ENCODE assay signal across 8 cellular contexts in genomic region chr19:10936661-10937084, GRCh38. TPM values are rescaled to one million over a fixed set of nuclear protein-coding genes. Genes with fewer than 3 reads are reported as not detected.
A peak's percentile ranks its signal among the peaks of the same experiment; 100 is the strongest.
DNase-seq lines count a peak whose midpoint lies in the region; ATAC-seq and TF ChIP-seq lines count a peak whose summit lies in the region.

No MANE protein-coding gene starts in this region.

- peak; percentile 82 for TF ChIP-seq RAD21 in SK-N-SH (IDR thresholded peaks at IDR 0.05; ENCODE audit: low read length)

- H3K27ac ChIP-seq in SK-N-SH (ENCODE audit: low read depth in 2 of 2, low read length in 1 of 2) (peak overlapping the region in 1 of 2 experiments; percentile 51; a peak in 1 of 4 replicates), coronary artery (no peak overlapping the region), suprapubic skin (no peak overlapping the region)

- peak overlapping the region; percentile 27; the same call in 1 of the 2 replicates for H3K9ac ChIP-seq in SK-N-SH

- H3F3A ChIP-seq in SK-N-SH (replicated peaks; ENCODE audit: insufficient read depth), result peaks cover 18% of the 10 kb centered on the region

- no peaks in the 10 kb centered on the region for H3K27me3 ChIP-seq in SK-N-SH (ENCODE audit: insufficient read depth)
- no peaks in the 10 kb centered on the region for H3K27me3 ChIP-seq in suprapubic skin

- no peaks in the 10 kb centered on the region for H3K9me3 ChIP-seq in SK-N-SH
- H3K9me3 ChIP-seq in suprapubic skin, result no peaks in the 10 kb centered on the region

- peaks cover 0 to 8% of the 10 kb centered on the region in 2 experiments; a peak in 2 of 4 replicates for H3K4me1 ChIP-seq in SK-N-SH (ENCODE audit: control insufficient read depth in 1 of 2, insufficient read depth in 2 of 2, low read depth in 1 of 2, low read length in 1 of 2)
- peaks cover 13% of the 10 kb centered on the region for H3K4me1 ChIP-seq in suprapubic skin

- TF ChIP-seq CTCF in SK-N-SH (IDR thresholded peaks at IDR 0.05) (peak; percentile 75), coronary artery (IDR thresholded peaks at IDR 0.05) (no peak), suprapubic skin (IDR thresholded peaks at IDR 0.05) (peak; percentile 50 to 55)

- H3K4me3 ChIP-seq in SK-N-SH (ENCODE audit: low read depth in 2 of 2, low read length in 1 of 2), result peak overlapping the region in 1 of 2 experiments; percentile 40; a peak in 1 of 4 replicates
- H3K4me3 ChIP-seq in coronary artery, result peak overlapping the region; percentile 40
- H3K4me3 ChIP-seq in suprapubic skin, result no peak overlapping the region

- TF ChIP-seq POLR2A in suprapubic skin (IDR thresholded peaks at IDR 0.05), result no peak

- peaks cover 16% of the 10 kb centered on the region for H3K79me2 ChIP-seq in SK-N-SH (ENCODE audit: insufficient read depth)

- H3K9me2 ChIP-seq in SK-N-SH, result no peaks in the 10 kb centered on the region

- H3K36me3 ChIP-seq in SK-N-SH (replicated peaks in 1 of 2; ENCODE audit: control insufficient read depth in 1 of 2, insufficient read depth in 2 of 2, low read length in 1 of 2) (peaks cover 0 to 8% of the 10 kb centered on the region in 2 experiments), suprapubic skin (peaks cover 10% of the 10 kb centered on the region)

- H4K20me1 ChIP-seq in SK-N-SH (ENCODE audit: insufficient read depth), result no peaks in the 10 kb centered on the region

- peak; percentile 18 to 39 for DNase-seq in stimulated activated CD4-positive, alpha-beta T cell treated with anti-CD3 and anti-CD28 coated beads, Interleukin-2, amount 100 ng/mL, for 24 hours
- DNase-seq in stimulated activated CD4-positive, alpha-beta T cell treated with anti-CD3 and anti-CD28 coated beads, Interleukin-4, amount 100 ng/mL, for 1 hour, result no peak
- DNase-seq in NCI-H1436 treated with DMSO at 0.1 percent for 48 hours (lab: John Stamatoyannopoulos, UW) (peak; percentile 26), SK-N-SH (peak; percentile 83), coronary artery (ENCODE audit: low spot score) (no peak), left kidney (ENCODE audit: low read depth, low spot score) (peak; percentile 95), suprapubic skin (ENCODE audit: low spot score in 2 of 2) (no peak)

- CTCF ChIA-PET in SK-N-SH (lab: Yijun Ruan, JAX), result interaction anchor here (0.6 to 3.1 kb wide), 52 partner anchors 8 to 278 kb away, joined by 3 to 20 read pairs (median 4); partner anchors contain the start of gene SMARCA4

- no peak for ATAC-seq in GM19351 (IDR thresholded peaks at IDR 0.05; ENCODE audit: unreplicated experiment)

- H3K4me2 ChIP-seq in SK-N-SH, result peak overlapping the region; percentile 66

- peak overlapping the region; percentile 82 for H2AFZ ChIP-seq in SK-N-SH (ENCODE audit: low read depth)

- no peak for TF ChIP-seq EP300 in SK-N-SH (IDR thresholded peaks at IDR 0.05; ENCODE audit: borderline replicate concordance in 1 of 2, low read depth in 1 of 2, low read length in 1 of 2)
- TF ChIP-seq EP300 in suprapubic skin (IDR thresholded peaks at IDR 0.05), result no peak

- POLR2A ChIA-PET in SK-N-SH (lab: Yijun Ruan, JAX), result no interaction called here

- WGBS in SK-N-SH (ENCODE audit: low lambda C conversion rate), result 5% methylated on average over 11 of the region's 11 CpGs
- WGBS in suprapubic skin, result 4% methylated on average over 11 of the region's 11 CpGs

TF ChIP-seq in SK-N-SH, 30 proteins besides CTCF, POLR2A, EP300 and RAD21 (continues in another document):
- TF ChIP-seq MXI1 (IDR thresholded peaks at IDR 0.05; ENCODE audit: low read depth, low read length) (peak; percentile 20; the same call in 1 of the 2 replicates), ZBTB33 (IDR thresholded peaks at IDR 0.05; ENCODE audit: borderline replicate concordance, low read depth) (no peak), EZH2phosphoT487 (IDR thresholded peaks at IDR 0.05; ENCODE audit: borderline replicate concordance, low read depth) (no peak), USF2 (IDR thresholded peaks at IDR 0.05; ENCODE audit: borderline replicate concordance, low read depth, low read length) (no peak), MEF2A (IDR thresholded peaks at IDR 0.05; ENCODE audit: borderline replicate concordance, low read depth) (no peak), JUND (IDR thresholded peaks at IDR 0.05) (no peak), REST (IDR thresholded peaks at IDR 0.05; ENCODE audit: low read depth, low read length) (0 out of 2 replicates have a peak, but pooled peaks have one; percentile 19), FOXM1 (IDR thresholded peaks at IDR 0.05; ENCODE audit: low read depth) (no peak), RCOR1 (IDR thresholded peaks at IDR 0.05; ENCODE audit: low read length) (no peak), SMC3 (IDR thresholded peaks at IDR 0.05; ENCODE audit: low read depth, low read length) (peak; percentile 54), TEAD4 (IDR thresholded peaks at IDR 0.05; ENCODE audit: borderline replicate concordance, insufficient read depth) (no peak), TCF12 (IDR thresholded peaks at IDR 0.05) (no peak), FOXJ3 (CRISPR knock-in tag; IDR thresholded peaks at IDR 0.05) (no peak), PBX3 (IDR thresholded peaks at IDR 0.05) (no peak), NRF1 (IDR thresholded peaks at IDR 0.05; ENCODE audit: low read depth, low read length) (no peak), SIN3A (IDR thresholded peaks at IDR 0.05; ENCODE audit: borderline replicate concordance, low read depth, low read length) (no peak), RFX5 (IDR thresholded peaks at IDR 0.05; ENCODE audit: low read length) (no peak)

RNA-seq across cellular contexts. Expression of gene TIMM29, which starts 8.1 kb away (rescaled TPM):
- polyA plus RNA-seq in SK-N-SH (2012; rRNA removed), result 11.7 and 12.5 TPM in 2 replicates
- polyA plus RNA-seq in SK-N-SH (2012; cell fraction: cytosol; rRNA removed), result 9.1 and 12.9 TPM in 2 replicates
- 10.5 and 11.2 TPM in 2 replicates for polyA plus RNA-seq in SK-N-SH (2012; cell fraction: nucleus; rRNA removed)
- total RNA-seq in suprapubic skin, result 10 to 100 TPM; 25.7 to 36.3 (median 33.0) TPM

RNA-seq across cellular contexts. Expression of gene YIPF2, which starts 8.2 kb away (rescaled TPM):
- polyA plus RNA-seq in SK-N-SH (2012; rRNA removed), result 61.3 and 62.5 TPM in 2 replicates
- 22.3 and 40.1 TPM in 2 replicates for polyA plus RNA-seq in SK-N-SH (2012; cell fraction: cytosol; rRNA removed)
- polyA plus RNA-seq in SK-N-SH (2012; cell fraction: nucleus; rRNA removed), result 84.7 and 85.3 TPM in 2 replicates
- 10 to 100 TPM; 32.4 to 68.0 (median 50.2) TPM for total RNA-seq in suprapubic skin

RNA-seq across cellular contexts. Expression of gene SMARCA4, which starts 24.2 kb away (rescaled TPM):
- 48.3 and 90.7 TPM in 2 replicates for polyA plus RNA-seq in SK-N-SH (2012; rRNA removed)
- polyA plus RNA-seq in SK-N-SH (2012; cell fraction: cytosol; rRNA removed), result 58.0 and 70.3 TPM in 2 replicates
- polyA plus RNA-seq in SK-N-SH (2012; cell fraction: nucleus; rRNA removed), result 142 and 154 TPM in 2 replicates
- 100 to 1,000 TPM in 2 of 4 donors, 10 to 100 TPM in 2; 85.2 to 142 (median 101) TPM for total RNA-seq in suprapubic skin

Comparison
In these comparisons a context has a peak if more than half of its experiments do, and no peak if none do; other contexts are left out.
1. DNase-seq: peak in stimulated activated CD4-positive, alpha-beta T cell treated with anti-CD3 and anti-CD28 coated beads, Interleukin-2, amount 100 ng/mL, for 24 hours (2 of 2), NCI-H1436 treated with DMSO at 0.1 percent for 48 hours (single experiment), SK-N-SH (single experiment) and left kidney (single experiment); none in stimulated activated CD4-positive, alpha-beta T cell treated with anti-CD3 and anti-CD28 coated beads, Interleukin-4, amount 100 ng/mL, for 1 hour (single experiment), coronary artery (single experiment) and suprapubic skin (0 of 2).